In the genomic region with DNA sequence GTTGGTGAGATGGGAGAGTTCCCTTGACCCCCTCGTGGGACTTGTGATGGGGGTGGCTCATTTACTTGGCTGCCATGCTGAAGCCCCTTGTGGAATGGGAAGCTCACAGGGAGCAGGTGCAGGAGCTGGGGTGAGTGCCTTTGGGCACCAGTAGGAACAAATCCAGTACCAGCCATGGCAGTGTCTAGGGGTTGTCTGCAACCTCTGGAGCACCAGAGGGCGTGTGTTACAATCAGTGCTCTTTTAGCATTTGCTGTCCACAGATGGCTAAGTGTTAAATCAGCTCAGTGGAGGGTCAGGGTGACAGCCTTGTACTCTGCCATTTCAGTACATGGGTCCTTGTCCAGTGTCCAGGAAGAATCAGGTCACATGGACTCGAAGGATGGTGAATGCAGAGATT, we compare ENCODE assay signal across 10 cellular contexts.
DNase-seq lines count a peak whose midpoint lies in the region; ATAC-seq and TF ChIP-seq lines count a peak whose summit lies in the region.
"Had no signal": no experiment of that assay in that cellular context is flagged by ENCODE, and none has a peak within 500 bp of the region (broad histone marks: within the 10 kb centered on the region; RNA-seq: fewer than 3 reads in every experiment).

No MANE protein-coding gene starts in this region.

- TF ChIP-seq CTCF in HCT116 (IDR thresholded peaks at IDR 0.05 in 2 of 3, conservative IDR thresholded peaks at IDR 0.05 in 1 of 3; ENCODE audit: borderline replicate concordance in 1 of 3, insufficient read depth in 1 of 3, low read depth in 2 of 3, low read length in 2 of 3): peak in 1 of 3 experiments; percentile 23; a peak in 1 of 6 replicates

- H3K27ac ChIP-seq in HCT116 (ENCODE audit: low read depth, low read length): no peak overlapping the region
- H3K27ac ChIP-seq: HL-60 had no signal

- H3K4me2 ChIP-seq in HCT116 (ENCODE audit: low read length): no peak overlapping the region

- no peaks in the 10 kb centered on the region for H3K9me2 ChIP-seq in HCT116 (ENCODE audit: insufficient read depth)

- no peaks in the 10 kb centered on the region for H3K9me3 ChIP-seq in HCT116 (ENCODE audit: control insufficient read depth in 1 of 2, insufficient read depth in 1 of 2, low read depth in 1 of 2, low read length in 2 of 2)

- TF ChIP-seq RAD21 in HCT116 (IDR thresholded peaks at IDR 0.05; ENCODE audit: low read depth): no peak

- peak; percentile 75 for ATAC-seq in HCT116
- ATAC-seq: CD8-positive, alpha-beta T cell had no signal

- no peaks in the 10 kb centered on the region for H3K79me2 ChIP-seq in HCT116 (ENCODE audit: insufficient read depth, low read length)

- BruUV-seq in HCT116 (replicated peaks; lab: Mats Ljungman, UMichigan): no TSS peak

- in situ Hi-C loops in SK-MEL-5 (cut with HindIII; ENCODE audit: low pct_unique_long_range_greater_than_20kb, low sequenced_read_pairs): no loop called here

- H3K27me3 ChIP-seq in HCT116 (ENCODE audit: insufficient read depth, low read length): peaks cover 63% of the 10 kb centered on the region

- no peaks in the 10 kb centered on the region for H3K4me1 ChIP-seq in HCT116 (ENCODE audit: control insufficient read depth in 1 of 2, insufficient read depth in 2 of 2, low read length in 2 of 2)

- H3K9ac ChIP-seq in HCT116 (ENCODE audit: low read length): no peak overlapping the region

- H2AFZ ChIP-seq in HCT116 (ENCODE audit: low read depth, low read length, poor library complexity, severe bottlenecking): no peak overlapping the region

- TF ChIP-seq POLR2A in HCT116 (IDR thresholded peaks at IDR 0.05; ENCODE audit: borderline replicate concordance, extremely low read depth, insufficient read depth, insufficient read length): no peak

- no peaks in the 10 kb centered on the region for H3K36me3 ChIP-seq in HCT116 (ENCODE audit: control insufficient read depth in 1 of 2, insufficient read depth in 2 of 2, low read length in 2 of 2)

- H3K4me3 ChIP-seq in HCT116 (replicated peaks in 1 of 2; ENCODE audit: low read depth in 1 of 2, low read length in 2 of 2): no peak overlapping the region

- RAD21 ChIA-PET in HCT116 (lab: Charles Lee; ENCODE audit: low non-redundant PET in 1 of 2, low total read pairs in 2 of 2, uncharacterized antibody in 2 of 2, unreplicated experiment in 2 of 2): no interaction called here

- POLR2A ChIA-PET in HCT116 (lab: Charles Lee): interaction anchor here (1.3 kb wide), 1 partner anchor 12 kb away, joined by 3 read pairs; no protein-coding TSS in a partner anchor

- intact Hi-C loops in HCT116 (cut with micrococcal nuclease): no loop called here

- DNase-seq in HCT116 (ENCODE audit: low read depth, low spot score) (no peak), NCI-H524 (lab: John Stamatoyannopoulos, UW) (peak; percentile 15 to 61), SK-MEL-5 (ENCODE audit: low read depth, low spot score) (peak; percentile 7), LoVo (ENCODE audit: low spot score) (no peak), DMS114 treated with DMSO at 0.1 percent for 48 hours (lab: John Stamatoyannopoulos, UW; ENCODE audit: unreplicated experiment) (no peak), KG1 (lab: John Stamatoyannopoulos, UW) (no peak)
- DNase-seq: CD8-positive, alpha-beta T cell; COR-L47; GF-D8 had no signal

- CTCF ChIA-PET in HCT116 (lab: Charles Lee): interaction anchor here (1.0 kb wide), 1 partner anchor 47 kb away, joined by 3 read pairs; no protein-coding TSS in a partner anchor

- no peaks in the 10 kb centered on the region for H4K20me1 ChIP-seq in HCT116 (ENCODE audit: insufficient read depth)

TF ChIP-seq in HCT116, 20 proteins besides CTCF, POLR2A, EP300 and RAD21:
- no peak for TF ChIP-seq EGR1 (IDR thresholded peaks at IDR 0.05; ENCODE audit: low read depth)
- no peak for TF ChIP-seq SRF (IDR thresholded peaks at IDR 0.05; ENCODE audit: low read depth)

Comparison
In these comparisons a context has a peak if more than half of its experiments do, and no peak if none do; other contexts are left out.
1. DNase-seq: peak in NCI-H524 (2 of 2) and SK-MEL-5 (single experiment); none in HCT116 (single experiment), LoVo (single experiment), DMS114 treated with DMSO at 0.1 percent for 48 hours (single experiment) and KG1 (single experiment).